In the genomic region with DNA sequence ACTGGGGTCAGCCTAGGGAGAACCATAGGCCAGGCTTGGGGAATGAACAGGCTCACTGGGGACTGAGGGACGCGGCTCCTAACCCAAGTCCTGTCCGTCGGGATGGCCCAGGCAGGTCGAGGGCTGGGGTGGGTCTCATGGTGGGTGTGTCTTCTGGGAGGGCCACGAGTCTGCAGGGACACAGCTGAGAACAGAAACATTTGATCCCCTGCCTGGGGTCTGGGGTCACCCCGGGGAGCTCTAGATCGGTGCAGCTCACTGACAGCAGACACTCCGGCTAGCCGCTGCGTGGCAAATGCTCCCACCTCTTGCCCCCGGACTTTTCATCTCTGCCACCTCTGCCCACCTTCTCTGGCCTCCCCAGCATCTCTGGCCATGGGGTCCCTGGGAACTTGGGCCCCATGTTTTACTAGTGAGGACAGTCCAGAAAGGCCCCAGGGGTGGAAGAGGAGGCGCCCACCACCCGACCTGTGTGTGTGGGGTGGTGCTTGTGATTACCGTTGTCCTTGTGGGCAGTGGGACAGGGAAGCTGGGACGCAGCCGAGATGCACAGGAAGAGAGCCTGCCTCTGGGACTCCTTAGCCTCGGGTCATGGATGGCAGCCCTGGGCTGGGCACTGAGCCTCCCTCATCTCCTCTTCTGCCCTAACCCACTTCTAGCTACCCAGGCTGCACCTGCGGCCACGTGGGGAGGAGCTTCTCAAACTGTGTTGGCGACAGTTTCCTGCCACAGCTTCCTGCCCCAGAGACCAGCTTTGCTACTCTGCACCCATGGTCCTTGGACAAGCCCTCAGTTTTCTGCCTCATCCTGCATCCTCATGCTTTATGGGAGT, we compare ENCODE assay signal across 1 cellular context.
TF ChIP-seq lines count a peak whose summit lies in the region.

No MANE protein-coding gene starts in this region.

TF ChIP-seq in H1, 55 proteins besides CTCF, POLR2A, EP300 and RAD21:
- TF ChIP-seq, protein P1, sequence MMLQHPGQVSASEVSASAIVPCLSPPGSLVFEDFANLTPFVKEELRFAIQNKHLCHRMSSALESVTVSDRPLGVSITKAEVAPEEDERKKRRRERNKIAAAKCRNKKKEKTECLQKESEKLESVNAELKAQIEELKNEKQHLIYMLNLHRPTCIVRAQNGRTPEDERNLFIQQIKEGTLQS (IDR thresholded peaks at IDR 0.05; ENCODE audit: insufficient read depth, low read depth, low read length): no peak
- TF ChIP-seq MAFK (IDR thresholded peaks at IDR 0.05; ENCODE audit: low read depth, low read length): no peak
- TF ChIP-seq, protein P2, sequence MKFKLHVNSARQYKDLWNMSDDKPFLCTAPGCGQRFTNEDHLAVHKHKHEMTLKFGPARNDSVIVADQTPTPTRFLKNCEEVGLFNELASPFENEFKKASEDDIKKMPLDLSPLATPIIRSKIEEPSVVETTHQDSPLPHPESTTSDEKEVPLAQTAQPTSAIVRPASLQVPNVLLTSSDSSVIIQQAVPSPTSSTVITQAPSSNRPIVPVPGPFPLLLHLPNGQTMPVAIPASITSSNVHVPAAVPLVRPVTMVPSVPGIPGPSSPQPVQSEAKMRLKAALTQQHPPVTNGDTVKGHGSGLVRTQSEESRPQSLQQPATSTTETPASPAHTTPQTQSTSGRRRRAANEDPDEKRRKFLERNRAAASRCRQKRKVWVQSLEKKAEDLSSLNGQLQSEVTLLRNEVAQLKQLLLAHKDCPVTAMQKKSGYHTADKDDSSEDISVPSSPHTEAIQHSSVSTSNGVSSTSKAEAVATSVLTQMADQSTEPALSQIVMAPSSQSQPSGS (IDR thresholded peaks at IDR 0.05; ENCODE audit: low read length): no peak
- TF ChIP-seq KDM4A (IDR thresholded peaks at IDR 0.05; ENCODE audit: low read depth, low read length, severe bottlenecking): no peak
- no peak for TF ChIP-seq JUN (IDR thresholded peaks at IDR 0.05; ENCODE audit: low read depth, low read length)
